ENCODE assay signal across 33 cellular contexts in the genomic region with DNA sequence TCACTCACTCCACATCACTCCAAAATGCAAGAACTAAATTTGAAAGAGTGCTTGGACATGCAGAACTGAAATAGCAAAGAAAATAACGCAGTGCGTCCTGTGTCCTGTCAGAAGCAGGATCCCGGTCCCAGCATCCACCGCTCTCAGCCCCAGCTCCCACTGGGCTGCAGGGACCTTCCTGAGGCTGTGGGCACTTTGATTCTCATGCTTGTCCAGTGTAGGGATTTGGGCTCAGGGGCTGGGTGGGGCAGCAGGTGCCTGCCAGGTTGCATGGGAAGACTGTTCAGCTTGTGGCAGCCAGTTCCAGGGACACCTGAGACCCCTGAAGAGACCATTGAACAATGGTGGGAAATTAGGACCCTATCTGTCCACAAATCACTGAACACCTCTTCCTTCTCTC.
"Had no signal": no experiment of that assay in that cellular context is flagged by ENCODE, and none has a peak within 500 bp of the region (broad histone marks: within the 10 kb centered on the region; RNA-seq: fewer than 3 reads in every experiment).

No MANE protein-coding gene starts in this region.

- H3K27ac Mint-ChIP-seq: activated CD4-positive, alpha-beta memory T cell treated with anti-CD3 and anti-CD28 coated beads, Interleukin-2, amount 10 ng/mL, durations not matched to agents 7 days and 5 days; activated naive CD4-positive, alpha-beta T cell treated with anti-CD3 and anti-CD28 coated beads for 36 hours; activated naive CD4-positive, alpha-beta T cell treated with anti-CD3 and anti-CD28 coated beads, Interleukin-2, amount 50 U/mL, for 72 hours; activated T-helper 1 cell treated with anti-CD3 and anti-CD28 coated beads, Interleukin-12 subunit alpha, Interleukin-12 subunit beta, Interleukin-2, Interleukin-4 antibody, amounts not matched to agents 30 ng/mL and 10 ng/mL and 1 ng/mL, durations not matched to agents 14 hours and 24 hours and 36 hours had no signal

- H3K36me3 ChIP-seq: adrenal gland, breast epithelium had no signal

- H3K27ac ChIP-seq: adrenal gland, body of pancreas, breast epithelium, KMS-11, PC-9, RWPE1, VCaP had no signal

- ATAC-seq: activated naive CD4-positive, alpha-beta T cell treated with anti-CD3 and anti-CD28 coated beads, Interleukin-2, amount 50 U/mL, for 72 hours; activated T-cell treated with anti-CD3 and anti-CD28 coated beads, Interleukin-2, amount 50 U/mL, for 4 hours; body of pancreas had no signal

- H3K4me3 ChIP-seq: adrenal gland, body of pancreas, breast epithelium, PC-9 had no signal

- H3K9me3 Mint-ChIP-seq: activated CD4-positive, alpha-beta memory T cell treated with anti-CD3 and anti-CD28 coated beads, Interleukin-2, amount 10 ng/mL, durations not matched to agents 7 days and 5 days; activated naive CD4-positive, alpha-beta T cell treated with anti-CD3 and anti-CD28 coated beads for 36 hours; activated T-helper 1 cell treated with anti-CD3 and anti-CD28 coated beads, Interleukin-12 subunit alpha, Interleukin-12 subunit beta, Interleukin-2, Interleukin-4 antibody, amounts not matched to agents 30 ng/mL and 10 ng/mL and 1 ng/mL, durations not matched to agents 14 hours and 24 hours and 36 hours had no signal

- H3K9me3 ChIP-seq: adrenal gland, body of pancreas, breast epithelium had no signal

- H3K4me1 Mint-ChIP-seq: activated CD4-positive, alpha-beta memory T cell treated with anti-CD3 and anti-CD28 coated beads, Interleukin-2, amount 10 ng/mL, durations not matched to agents 7 days and 5 days had no signal

- H3K4me1 ChIP-seq: adrenal gland, body of pancreas, breast epithelium had no signal

- H3K4me3 Mint-ChIP-seq: activated CD4-positive, alpha-beta memory T cell treated with anti-CD3 and anti-CD28 coated beads, Interleukin-2, amount 10 ng/mL, durations not matched to agents 7 days and 5 days; activated naive CD4-positive, alpha-beta T cell treated with anti-CD3 and anti-CD28 coated beads for 36 hours; activated T-cell treated with anti-CD3 and anti-CD28 coated beads, Interleukin-2, amount 50 U/mL, for 4 hours; activated T-helper 1 cell treated with anti-CD3 and anti-CD28 coated beads, Interleukin-12 subunit alpha, Interleukin-12 subunit beta, Interleukin-2, Interleukin-4 antibody, amounts not matched to agents 30 ng/mL and 10 ng/mL and 1 ng/mL, durations not matched to agents 14 hours and 24 hours and 36 hours had no signal

- H3K27me3 ChIP-seq: adrenal gland, body of pancreas, breast epithelium had no signal

- DNase-seq: activated CD4-positive, alpha-beta memory T cell treated with anti-CD3 and anti-CD28 coated beads, Interleukin-2, amount 10 ng/mL, durations not matched to agents 7 days and 5 days; activated CD4-positive, alpha-beta T cell treated with anti-CD3 and anti-CD28 coated beads for 1 hour; activated CD4-positive, alpha-beta T cell treated with anti-CD3 and anti-CD28 coated beads for 48 hours; activated CD4-positive, CD25-positive, alpha-beta regulatory T cell; activated gamma-delta T cell treated with Interleukin-2 at 50 U/mL for 16 hours; activated naive CD4-positive, alpha-beta T cell treated with anti-CD3 and anti-CD28 coated beads for 36 hours; activated T-cell treated with anti-CD3 and anti-CD28 coated beads, Interleukin-2, amount 50 U/mL, for 4 hours; body of pancreas; central memory CD4-positive, alpha-beta T cell; NCI-H1092 treated with DMSO at 0.1 percent for 48 hours; NCI-H1417; NCI-H146; NCI-H187; NCI-H2029 treated with DMSO at 0.1 percent for 48 hours; NCI-H2107; NCI-H2171; NCI-H510A; NCI-H526; NCI-H748 treated with DMSO at 0.1 percent for 48 hours; NK-92 treated with Interleukin-12 subunit alpha and Interleukin-12 subunit beta, amount 100 ng/mL, for 24 hours; PC-9; Right ventricle myocardium superior; SW 1271; T-helper 1 cell; T-helper 2 cell; T-helper 9 cell had no signal

- H3K9ac ChIP-seq: KMS-11 had no signal

- H3K36me3 Mint-ChIP-seq: activated naive CD4-positive, alpha-beta T cell treated with anti-CD3 and anti-CD28 coated beads, Interleukin-2, amount 50 U/mL, for 72 hours had no signal
